20 cellular contexts compared by ENCODE assay signal in the genomic region with DNA sequence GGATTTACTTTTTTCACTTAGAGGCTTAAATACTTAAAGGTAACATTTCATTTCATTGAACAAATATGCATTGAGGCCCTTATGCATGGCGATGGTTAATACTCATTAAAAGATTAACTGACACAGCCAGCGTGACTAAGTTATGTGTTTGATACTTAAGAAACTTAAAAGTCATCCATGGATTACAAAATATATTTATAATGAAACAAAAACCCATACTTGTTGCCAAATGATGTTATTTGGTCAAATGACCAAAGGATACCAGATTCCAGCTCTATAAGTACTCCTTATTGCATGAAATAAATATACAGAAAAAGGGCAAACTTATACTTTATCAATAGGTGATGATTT.
"Had no signal": no experiment of that assay in that cellular context is flagged by ENCODE, and none has a peak within 500 bp of the region (broad histone marks: within the 10 kb centered on the region; RNA-seq: fewer than 3 reads in every experiment).

No MANE protein-coding gene starts in this region.

- H3K4me1 ChIP-seq: suprapubic skin, transverse colon, uterus had no signal

- H3K4me3 ChIP-seq: lung, suprapubic skin, transverse colon, uterus had no signal

- DNase-seq: activated CD4-positive, alpha-beta T cell treated with anti-CD3 and anti-CD28 coated beads for 36 hours; activated CD8-positive, alpha-beta T cell treated with anti-CD3 and anti-CD28 coated beads for 36 hours; activated gamma-delta T cell; activated T-cell treated with anti-CD3 and anti-CD28 coated beads, Interleukin-2, amount 50 U/mL, for 72 hours; effector CD4-positive, alpha-beta T cell; hypothalamus; kidney; posterior cingulate gyrus; stimulated activated CD4-positive, alpha-beta T cell treated with anti-CD3 and anti-CD28 coated beads, Interleukin-2, amount 100 ng/mL, for 24 hours; stimulated activated naive CD4-positive, alpha-beta T cell treated with Interleukin-2 at 50 U/mL for 16 hours; T-cell; transverse colon; uterus had no signal

- H3K36me3 ChIP-seq: neutrophil, suprapubic skin, transverse colon, uterus had no signal

- H3K27ac ChIP-seq: neutrophil, suprapubic skin, transverse colon, uterus had no signal

- H3K36me3 Mint-ChIP-seq: activated naive CD4-positive, alpha-beta T cell treated with anti-CD3 and anti-CD28 coated beads, Interleukin-2, amount 50 U/mL, for 24 hours; natural killer cell treated with Interleukin-12 subunit alpha and Interleukin-12 subunit beta and Interleukin-15 and Interleukin-18, amount 100 ng/mL, for 72 hours; T-cell; WTC11 had no signal

- H3K4me3 Mint-ChIP-seq: activated CD4-positive, alpha-beta T cell treated with anti-CD3 and anti-CD28 coated beads for 36 hours; activated CD8-positive, alpha-beta T cell treated with anti-CD3 and anti-CD28 coated beads for 36 hours; activated naive CD4-positive, alpha-beta T cell treated with anti-CD3 and anti-CD28 coated beads, Interleukin-2, amount 50 U/mL, for 24 hours; activated T-cell treated with anti-CD3 and anti-CD28 coated beads, Interleukin-2, amount 50 U/mL, for 72 hours; natural killer cell treated with Interleukin-12 subunit alpha and Interleukin-12 subunit beta and Interleukin-15 and Interleukin-18, amount 100 ng/mL, for 72 hours; T-cell; WTC11 had no signal

- H3K9me3 ChIP-seq: neutrophil, suprapubic skin, transverse colon, uterus had no signal

- H3K27me3 ChIP-seq: neutrophil, suprapubic skin, transverse colon, uterus had no signal

- H3K4me1 Mint-ChIP-seq: activated CD4-positive, alpha-beta T cell treated with anti-CD3 and anti-CD28 coated beads for 36 hours; activated naive CD4-positive, alpha-beta T cell treated with anti-CD3 and anti-CD28 coated beads, Interleukin-2, amount 50 U/mL, for 24 hours; T-cell; WTC11 had no signal

- H3K9me3 Mint-ChIP-seq: activated CD8-positive, alpha-beta T cell treated with anti-CD3 and anti-CD28 coated beads for 36 hours; activated naive CD4-positive, alpha-beta T cell treated with anti-CD3 and anti-CD28 coated beads, Interleukin-2, amount 50 U/mL, for 24 hours; activated T-cell treated with anti-CD3 and anti-CD28 coated beads, Interleukin-2, amount 50 U/mL, for 72 hours; natural killer cell treated with Interleukin-12 subunit alpha and Interleukin-12 subunit beta and Interleukin-15 and Interleukin-18, amount 100 ng/mL, for 72 hours; T-cell; WTC11 had no signal

- ATAC-seq: left lobe of liver; natural killer cell treated with Interleukin-12 subunit alpha and Interleukin-12 subunit beta and Interleukin-15 and Interleukin-18, amount 100 ng/mL, for 72 hours; T-cell; WTC11 had no signal

- H3K27ac Mint-ChIP-seq: activated CD4-positive, alpha-beta T cell treated with anti-CD3 and anti-CD28 coated beads for 36 hours; activated CD8-positive, alpha-beta T cell treated with anti-CD3 and anti-CD28 coated beads for 36 hours; activated naive CD4-positive, alpha-beta T cell treated with anti-CD3 and anti-CD28 coated beads, Interleukin-2, amount 50 U/mL, for 24 hours; activated T-cell treated with anti-CD3 and anti-CD28 coated beads, Interleukin-2, amount 50 U/mL, for 72 hours; natural killer cell treated with Interleukin-12 subunit alpha and Interleukin-12 subunit beta and Interleukin-15 and Interleukin-18, amount 100 ng/mL, for 72 hours; T-cell; WTC11 had no signal

- H3K27me3 Mint-ChIP-seq: activated naive CD4-positive, alpha-beta T cell treated with anti-CD3 and anti-CD28 coated beads, Interleukin-2, amount 50 U/mL, for 24 hours; T-cell had no signal
